19 cellular contexts compared by ENCODE assay signal in the genomic region with DNA sequence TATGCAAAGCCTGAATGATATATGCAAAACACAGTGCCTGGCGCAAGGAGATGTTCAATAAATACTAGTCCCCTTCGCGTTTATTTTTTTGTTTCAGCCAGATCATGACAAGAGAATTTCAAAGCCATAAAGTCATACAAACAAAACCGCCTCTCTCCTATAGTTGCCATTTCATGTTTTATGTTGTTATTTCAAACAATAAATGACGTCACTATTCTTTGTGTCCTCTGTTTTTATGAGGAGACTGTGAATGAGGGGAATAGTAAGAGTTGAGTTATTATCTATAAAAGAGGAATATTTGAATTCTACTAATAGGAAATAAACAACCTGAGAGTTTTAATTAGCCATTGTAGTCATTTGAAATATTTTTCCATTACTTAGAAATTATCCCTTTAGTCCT.
A peak's percentile ranks its signal among the peaks of the same experiment; 100 is the strongest.
DNase-seq lines count a peak whose midpoint lies in the region; FAIRE-seq and TF ChIP-seq lines count a peak whose summit lies in the region.
"Had no signal": no experiment of that assay in that cellular context is flagged by ENCODE, and none has a peak within 500 bp of the region (broad histone marks: within the 10 kb centered on the region; RNA-seq: fewer than 3 reads in every experiment).

No MANE protein-coding gene starts in this region.

- H3K4me2 ChIP-seq in astrocyte (ENCODE audit: low read length): no peak overlapping the region

- no peak for FAIRE-seq in astrocyte (lab: Jason Lieb, UNC)
- FAIRE-seq: GM18507, GM19239 had no signal

- TF ChIP-seq CTCF in HEK293 (tag by site-specific recombination; IDR thresholded peaks at IDR 0.05) (no peak), astrocyte (IDR thresholded peaks at IDR 0.05; ENCODE audit: insufficient read depth, low read depth, low read length) (no peak)

- H3K36me3 ChIP-seq in ACC112 (ENCODE audit: insufficient read depth, low read length): no peaks in the 10 kb centered on the region
- H3K36me3 ChIP-seq in HEK293 (ENCODE audit: control insufficient read depth in 2 of 2, insufficient read depth in 1 of 2, low read length in 2 of 2): no peaks in the 10 kb centered on the region
- no peaks in the 10 kb centered on the region for H3K36me3 ChIP-seq in astrocyte (ENCODE audit: insufficient read depth, low read length)

- no peak for DNase-seq in astrocyte (ENCODE audit: low read depth)
- peak; percentile 15 for DNase-seq in kidney glomerular epithelial cell (lab: John Stamatoyannopoulos, UW)
- DNase-seq in AML-193 (lab: John Stamatoyannopoulos, UW): no peak
- no peak for DNase-seq in hypothalamus (lab: John Stamatoyannopoulos, UW)
- DNase-seq in activated gamma-delta T cell treated with Interleukin-2 at 50 U/mL for 16 hours: no peak
- no peak for DNase-seq in GDM1 (lab: John Stamatoyannopoulos, UW)
- DNase-seq: KG1, NCI-H1105, NCI-H2029 treated with DMSO at 0.1 percent for 48 hours, NCI-H2171, NCI-H345, NCI-H524 treated with DMSO at 0.1 percent for 48 hours, OCI-M1 had no signal

- H3K9me3 Mint-ChIP-seq in astrocyte (ENCODE audit: unreplicated experiment): no peaks in the 10 kb centered on the region

- no peak overlapping the region for H3K27ac Mint-ChIP-seq in astrocyte (ENCODE audit: unreplicated experiment)
- H3K27ac Mint-ChIP-seq: B cell, CD14-positive monocyte had no signal

- no peaks in the 10 kb centered on the region for H3K27me3 Mint-ChIP-seq in astrocyte (ENCODE audit: low read depth, unreplicated experiment)
- H3K27me3 Mint-ChIP-seq: B cell had no signal

- no peaks in the 10 kb centered on the region for H4K20me1 ChIP-seq in astrocyte (ENCODE audit: insufficient read depth, low read length)

- no peaks in the 10 kb centered on the region for H3K79me2 ChIP-seq in ACC112 (ENCODE audit: control insufficient read depth, insufficient read depth, low read length, unreplicated experiment)
- H3K79me2 ChIP-seq in astrocyte (ENCODE audit: insufficient read depth, low read length): no peaks in the 10 kb centered on the region

- H3K4me1 ChIP-seq in ACC112 (ENCODE audit: control insufficient read depth, insufficient read depth, low read length, unreplicated experiment): peaks cover 37% of the 10 kb centered on the region
- H3K4me1 ChIP-seq in HEK293 (ENCODE audit: control insufficient read depth, insufficient read depth, low read length): no peaks in the 10 kb centered on the region
- peaks cover 13% of the 10 kb centered on the region for H3K4me1 ChIP-seq in astrocyte (ENCODE audit: insufficient read depth, low read length)

- peaks cover 13% of the 10 kb centered on the region for H3K4me1 Mint-ChIP-seq in astrocyte (ENCODE audit: low read depth, unreplicated experiment)
- H3K4me1 Mint-ChIP-seq: B cell, CD14-positive monocyte had no signal

- H3K4me3 ChIP-seq in ACC112 (ENCODE audit: low read depth, low read length): no peak overlapping the region
- H3K4me3 ChIP-seq in HEK293 (ENCODE audit: low read depth, low read length): no peak overlapping the region
- no peak overlapping the region for H3K4me3 ChIP-seq in astrocyte (ENCODE audit: insufficient read depth, low read depth, low read length)

- H3K27ac ChIP-seq in ACC112 (ENCODE audit: low read depth, low read length) (peak overlapping the region; percentile 69), HEK293 (ENCODE audit: extremely low read depth, low read depth, low read length) (no peak overlapping the region), astrocyte (ENCODE audit: low read depth, low read length) (peak overlapping the region; percentile 1)

- no peaks in the 10 kb centered on the region for H3K27me3 ChIP-seq in ACC112 (ENCODE audit: insufficient read depth, low read length)
- H3K27me3 ChIP-seq in astrocyte (ENCODE audit: insufficient read depth, low read length): no peaks in the 10 kb centered on the region

- no peaks in the 10 kb centered on the region for H3K9me3 ChIP-seq in HEK293 (ENCODE audit: control insufficient read depth, insufficient read depth, low read depth, low read length)
- H3K9me3 ChIP-seq in astrocyte (ENCODE audit: insufficient read depth, low read depth, low read length): no peaks in the 10 kb centered on the region

- POLR2A ChIA-PET in HEK293 (lab: Yijun Ruan, JAX): no interaction called here

- no peak overlapping the region for H3K4me3 Mint-ChIP-seq in astrocyte (ENCODE audit: unreplicated experiment)
- H3K4me3 Mint-ChIP-seq: B cell, CD14-positive monocyte had no signal

- peak overlapping the region; percentile 35 for H2AFZ ChIP-seq in ACC112 (ENCODE audit: low read length, unreplicated experiment)
- peak overlapping the region; percentile 13 for H2AFZ ChIP-seq in astrocyte (ENCODE audit: low read depth, low read length)

- H3K36me3 Mint-ChIP-seq in astrocyte (ENCODE audit: low read depth, unreplicated experiment): no peaks in the 10 kb centered on the region
- H3K36me3 Mint-ChIP-seq: CD14-positive monocyte had no signal

- no peak overlapping the region for H3K9ac ChIP-seq in astrocyte (ENCODE audit: low read length)

- CTCF ChIA-PET in HEK293 (lab: Yijun Ruan, JAX): interaction anchor here (0.8 kb wide), 1 partner anchor 26 kb away, joined by 3 read pairs; no protein-coding TSS in a partner anchor

TF ChIP-seq in HEK293, 187 proteins besides CTCF, POLR2A, EP300 and RAD21 (continues in another document):
- TF ChIP-seq ZNF121 (tag by site-specific recombination; IDR thresholded peaks at IDR 0.05) (no peak), PRDM6 (tag by site-specific recombination; IDR thresholded peaks at IDR 0.05) (peak; percentile 68), ZSCAN18 (tag by site-specific recombination; IDR thresholded peaks at IDR 0.05) (no peak), ZNF664 (tag by site-specific recombination; IDR thresholded peaks at IDR 0.05) (no peak), EGR2 (tag by site-specific recombination; IDR thresholded peaks at IDR 0.05; ENCODE audit: low read depth) (no peak), HOXA7 (CRISPR knock-in tag; IDR thresholded peaks at IDR 0.05; ENCODE audit: borderline replicate concordance) (no peak), ZNF623 (tag by site-specific recombination; IDR thresholded peaks at IDR 0.05) (no peak), ZNF747 (tag by site-specific recombination; IDR thresholded peaks at IDR 0.05) (no peak), ZNF169 (tag by site-specific recombination; IDR thresholded peaks at IDR 0.05) (no peak), ZNF701 (tag by site-specific recombination; IDR thresholded peaks at IDR 0.05) (no peak), GLIS2 (tag by site-specific recombination; IDR thresholded peaks at IDR 0.05) (no peak), ZFP41 (tag by site-specific recombination; IDR thresholded peaks at IDR 0.05; ENCODE audit: borderline replicate concordance) (no peak), ATF2 (tag by site-specific recombination; IDR thresholded peaks at IDR 0.05; ENCODE audit: low read depth) (peak; percentile 96)
- TF ChIP-seq, protein P1, sequence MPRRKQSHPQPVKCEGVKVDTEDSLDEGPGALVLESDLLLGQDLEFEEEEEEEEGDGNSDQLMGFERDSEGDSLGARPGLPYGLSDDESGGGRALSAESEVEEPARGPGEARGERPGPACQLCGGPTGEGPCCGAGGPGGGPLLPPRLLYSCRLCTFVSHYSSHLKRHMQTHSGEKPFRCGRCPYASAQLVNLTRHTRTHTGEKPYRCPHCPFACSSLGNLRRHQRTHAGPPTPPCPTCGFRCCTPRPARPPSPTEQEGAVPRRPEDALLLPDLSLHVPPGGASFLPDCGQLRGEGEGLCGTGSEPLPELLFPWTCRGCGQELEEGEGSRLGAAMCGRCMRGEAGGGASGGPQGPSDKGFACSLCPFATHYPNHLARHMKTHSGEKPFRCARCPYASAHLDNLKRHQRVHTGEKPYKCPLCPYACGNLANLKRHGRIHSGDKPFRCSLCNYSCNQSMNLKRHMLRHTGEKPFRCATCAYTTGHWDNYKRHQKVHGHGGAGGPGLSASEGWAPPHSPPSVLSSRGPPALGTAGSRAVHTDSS (tag by site-specific recombination; IDR thresholded peaks at IDR 0.05): no peak
